8 cellular contexts compared by ENCODE assay signal in genomic region chr22:17213976-17214375, GRCh38. TPM values are rescaled to one million over a fixed set of nuclear protein-coding genes. Genes with fewer than 3 reads are reported as not detected.
DNase-seq lines count a peak whose midpoint lies in the region; ATAC-seq and TF ChIP-seq lines count a peak whose summit lies in the region.

No MANE protein-coding gene starts in this region.

- H4K20me1 ChIP-seq in DND-41 (ENCODE audit: insufficient read depth, low read length), result 0 out of 2 replicates have a peak, but pooled peaks cover 3% of the 10 kb centered on the region

- ATAC-seq in DND-41 (ENCODE audit: insufficient read depth, low read depth), result no peak
- ATAC-seq in GM18868 (IDR thresholded peaks at IDR 0.05; ENCODE audit: unreplicated experiment), result no peak
- ATAC-seq in HG03354 (IDR thresholded peaks at IDR 0.05; ENCODE audit: poor library complexity, severe bottlenecking, unreplicated experiment), result no peak
- no peak for ATAC-seq in GM18867 (IDR thresholded peaks at IDR 0.05; ENCODE audit: unreplicated experiment)

- peak; percentile 30 for DNase-seq in DND-41
- peak; percentile 31 for DNase-seq in NAMALWA (ENCODE audit: low spot score)
- DNase-seq in activated T-cell treated with anti-CD3 and anti-CD28 coated beads for 4 hours, result peak; percentile 38
- peak; percentile 67 for DNase-seq in left ventricle myocardium inferior
- DNase-seq in stimulated activated CD4-positive, alpha-beta T cell treated with anti-CD3 and anti-CD28 coated beads, Interleukin-1b, Interleukin-23, amount 100 ng/mL, for 48 hours, result peak; percentile 53

- intact Hi-C loops in left ventricle myocardium inferior (cut with micrococcal nuclease), result no loop called here

- TF ChIP-seq CTCF in DND-41 (IDR thresholded peaks at IDR 0.05; ENCODE audit: borderline replicate concordance, extremely low read depth, low read length, poor library complexity, severe bottlenecking), result peak; percentile 52
- TF ChIP-seq CTCF in left ventricle myocardium inferior (IDR thresholded peaks at IDR 0.05; ENCODE audit: borderline replicate concordance), result peak; percentile 61

- H3K36me3 ChIP-seq in DND-41 (ENCODE audit: insufficient read depth, low read length), result peaks cover 11% of the 10 kb centered on the region
- no peaks in the 10 kb centered on the region for H3K36me3 ChIP-seq in left ventricle myocardium inferior

- no peak overlapping the region for H3K4me2 ChIP-seq in DND-41 (ENCODE audit: insufficient read depth, low read length)

- H3K27ac ChIP-seq in DND-41 (ENCODE audit: low read length) (no peak overlapping the region), left ventricle myocardium inferior (replicated peaks) (no peak overlapping the region)

- H3K9me3 ChIP-seq in DND-41 (ENCODE audit: insufficient read depth, low read length, severe bottlenecking) (no peaks in the 10 kb centered on the region), left ventricle myocardium inferior (replicated peaks) (no peaks in the 10 kb centered on the region)

- H3K4me3 ChIP-seq in DND-41 (ENCODE audit: low read depth in 1 of 2, low read length in 2 of 2) (no peak overlapping the region), left ventricle myocardium inferior (no peak overlapping the region)

- peaks cover 38% of the 10 kb centered on the region for H3K79me2 ChIP-seq in DND-41 (ENCODE audit: insufficient read depth, low read length)

- H3K27me3 ChIP-seq in DND-41 (ENCODE audit: insufficient read depth, low read length, poor library complexity), result no peaks in the 10 kb centered on the region
- peaks cover 6% of the 10 kb centered on the region for H3K27me3 ChIP-seq in left ventricle myocardium inferior (ENCODE audit: low read depth)

- H3K4me1 ChIP-seq in DND-41 (ENCODE audit: insufficient read depth, low read length) (peaks cover 30% of the 10 kb centered on the region), left ventricle myocardium inferior (no peaks in the 10 kb centered on the region)

- no peak overlapping the region for H2AFZ ChIP-seq in DND-41 (ENCODE audit: low read depth, low read length)

- no peak overlapping the region for H3K9ac ChIP-seq in DND-41 (ENCODE audit: low read depth, low read length)

RNA-seq across cellular contexts. Expression of gene ADA2, which starts 5.3 kb away (rescaled TPM):
- total RNA-seq in left ventricle myocardium inferior, result 38.0 TPM

RNA-seq across cellular contexts. Expression of gene HDHD5, which starts 54.9 kb away (rescaled TPM):
- 52.6 TPM for total RNA-seq in left ventricle myocardium inferior
